ENCODE assay signal across 8 cellular contexts in the genomic region with DNA sequence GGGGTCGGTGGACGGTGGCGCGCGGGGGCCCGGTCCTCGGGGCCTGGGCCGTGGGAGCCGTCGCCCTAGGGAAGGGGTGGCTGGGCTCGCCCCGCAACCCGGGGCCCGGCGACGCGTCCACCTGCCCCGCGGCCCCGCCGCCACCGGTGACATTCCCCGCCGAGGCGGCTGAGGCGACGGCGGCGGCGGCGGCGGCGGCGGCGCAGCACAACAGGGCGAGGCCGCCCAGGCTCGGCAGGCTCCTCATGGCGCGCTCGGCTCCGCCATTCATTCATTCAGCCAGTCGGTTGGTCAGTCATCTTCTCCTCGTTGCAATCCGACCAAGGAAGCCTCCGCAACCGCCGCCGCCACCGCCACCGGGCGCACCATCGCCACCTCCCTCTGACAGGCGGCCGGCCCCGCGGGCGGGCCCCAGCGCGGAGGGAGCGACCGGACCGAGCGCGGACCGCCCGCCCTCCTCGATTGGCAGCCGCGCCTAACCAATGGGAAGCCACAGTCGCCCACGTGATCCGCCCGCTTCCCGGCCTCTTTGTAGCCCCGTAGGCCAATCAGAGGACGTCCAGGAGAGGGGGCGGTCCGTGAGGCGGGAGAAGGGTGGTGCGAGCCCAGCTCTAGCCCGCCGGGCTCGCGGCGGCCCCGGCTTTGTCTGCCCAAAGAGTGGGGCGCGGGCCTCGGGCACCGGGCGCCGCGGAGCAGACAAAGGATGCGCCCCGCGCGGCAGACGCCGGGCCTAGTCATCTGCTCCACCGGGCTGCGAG. TPM values are rescaled to one million over a fixed set of nuclear protein-coding genes. Genes with fewer than 3 reads are reported as not detected.
DNase-seq lines count a peak whose midpoint lies in the region; ATAC-seq and TF ChIP-seq lines count a peak whose summit lies in the region.

Gene MEGF9 (minus strand): TSS at position 383 of the 758 bp plus-strand sequence. CDS start 112 bp downstream, at position 271.

- peak within 1 kb of the TSS; percentile 90 for H3K4me3 Mint-ChIP-seq in CD4-positive, alpha-beta T cell
- peak within 1 kb of the TSS; percentile 84 for H3K4me3 Mint-ChIP-seq in activated CD4-positive, alpha-beta memory T cell treated with anti-CD3 and anti-CD28 coated beads for 36 hours

- no peaks in the 10 kb centered on the region for H3K9me3 Mint-ChIP-seq in CD4-positive, alpha-beta T cell
- H3K9me3 Mint-ChIP-seq in activated CD4-positive, alpha-beta memory T cell treated with anti-CD3 and anti-CD28 coated beads for 36 hours = no peaks in the 10 kb centered on the region

- CTCF ChIA-PET in CD4-positive, alpha-beta T cell (lab: Charles Lee) = interaction anchor here (1.0 to 1.2 kb wide), 2 partner anchors 8 to 94 kb away, joined by 3 to 4 read pairs; no protein-coding TSS in a partner anchor
- CTCF ChIA-PET in activated CD4-positive, alpha-beta memory T cell treated with anti-CD3 and anti-CD28 coated beads for 36 hours (lab: Charles Lee) = interaction anchor here (0.6 to 0.8 kb wide), 2 partner anchors 94 to 346 kb away, joined by 3 to 4 read pairs; no protein-coding TSS in a partner anchor

- WGBS in lower leg skin, 2 donors = 0 to 2% methylated on average over 10 to 35 of the region's 102 CpGs

- POLR2A ChIA-PET in CD4-positive, alpha-beta T cell (lab: Charles Lee) = interaction anchor here (0.6 to 1.3 kb wide), 3 partner anchors 41 to 407 kb away, joined by 4 to 7 read pairs (median 5); partner anchors contain the start of gene FBXW2
- POLR2A ChIA-PET in activated CD4-positive, alpha-beta memory T cell treated with anti-CD3 and anti-CD28 coated beads for 36 hours (lab: Charles Lee) = interaction anchor here (0.7 to 1.3 kb wide), 3 partner anchors 17 to 104 kb away, joined by 3 to 4 read pairs (median 3); partner anchors contain the start of gene FBXW2

- peak within 1 kb of the TSS; percentile 79 to 81 for H3K9ac ChIP-seq in duodenal mucosa (ENCODE audit: low read depth in 1 of 2, low read length in 2 of 2)

- peak within 1 kb of the TSS; percentile 56 for H3K27ac ChIP-seq in CD4-positive, alpha-beta T cell (ENCODE audit: low read depth, low read length)
- H3K27ac ChIP-seq in duodenal mucosa (ENCODE audit: low read depth, low read length) = peak within 1 kb of the TSS; percentile 85

- H3K4me3 ChIP-seq in duodenal mucosa (ENCODE audit: low read depth in 1 of 2, low read length in 2 of 2) (peak within 1 kb of the TSS; percentile 84 to 87), lower leg skin (ENCODE audit: low read depth, poor library complexity, severe bottlenecking) (peak within 1 kb of the TSS; percentile 78)

- TF ChIP-seq CTCF in CD4-positive, alpha-beta T cell (IDR thresholded peaks at IDR 0.05) = no peak
- TF ChIP-seq CTCF in lower leg skin (IDR thresholded peaks at IDR 0.05) = no peak

- H3K36me3 Mint-ChIP-seq in CD4-positive, alpha-beta T cell (ENCODE audit: low read depth) = no peaks in the 10 kb centered on the region
- no peaks in the 10 kb centered on the region for H3K36me3 Mint-ChIP-seq in activated CD4-positive, alpha-beta memory T cell treated with anti-CD3 and anti-CD28 coated beads for 36 hours

- DNase-seq in CD4-positive, alpha-beta T cell = peak; percentile 88 to 95 (median 94)
- peak; percentile 99 for DNase-seq in NCI-H82 (lab: John Stamatoyannopoulos, UW)
- peak; percentile 98 for DNase-seq in activated CD4-positive, alpha-beta memory T cell treated with anti-CD3 and anti-CD28 coated beads for 36 hours
- DNase-seq in lower leg skin (ENCODE audit: low spot score in 2 of 2) = peak; percentile 98 to 100
- DNase-seq in stimulated activated CD4-positive, alpha-beta T cell treated with anti-CD3 and anti-CD28 coated beads, Interleukin-4, amount 100 ng/mL, for 4 hours = peak; percentile 95 to 96

- peak; percentile 93 for ATAC-seq in CD4-positive, alpha-beta T cell (ENCODE audit: poor library complexity)
- ATAC-seq in GM19452 (IDR thresholded peaks at IDR 0.05; ENCODE audit: unreplicated experiment) (peak; percentile 88), HG03575 (IDR thresholded peaks at IDR 0.05; ENCODE audit: extremely low read depth, insufficient number of reproducible peaks, low FRiP score, unreplicated experiment) (peak; percentile 76)

- H3K27me3 Mint-ChIP-seq in CD4-positive, alpha-beta T cell = no peaks in the 10 kb centered on the region
- H3K27me3 Mint-ChIP-seq in activated CD4-positive, alpha-beta memory T cell treated with anti-CD3 and anti-CD28 coated beads for 36 hours = no peaks in the 10 kb centered on the region

- H3K4me1 ChIP-seq in duodenal mucosa (ENCODE audit: control insufficient read depth in 1 of 2, insufficient read depth in 2 of 2, low read length in 2 of 2) = peaks cover 28 to 37% of the 10 kb centered on the region in 2 donors

- H3K27ac Mint-ChIP-seq in CD4-positive, alpha-beta T cell = peak within 1 kb of the TSS; percentile 79
- H3K27ac Mint-ChIP-seq in activated CD4-positive, alpha-beta memory T cell treated with anti-CD3 and anti-CD28 coated beads for 36 hours = peak within 1 kb of the TSS; percentile 65

- peaks cover 39% of the 10 kb centered on the region for H3K4me1 Mint-ChIP-seq in CD4-positive, alpha-beta T cell (ENCODE audit: low read depth)
- peaks cover 31% of the 10 kb centered on the region for H3K4me1 Mint-ChIP-seq in activated CD4-positive, alpha-beta memory T cell treated with anti-CD3 and anti-CD28 coated beads for 36 hours (ENCODE audit: low read depth)

- no peaks in the 10 kb centered on the region for H3K9me3 ChIP-seq in CD4-positive, alpha-beta T cell (ENCODE audit: control insufficient read depth, low read length)
- H3K9me3 ChIP-seq in duodenal mucosa (ENCODE audit: control insufficient read depth in 1 of 2, low read length in 2 of 2) = no peaks in the 10 kb centered on the region

- peak in 1 of 2 donors; percentile 38 for TF ChIP-seq POLR2A in lower leg skin (IDR thresholded peaks at IDR 0.05)

- intact Hi-C loops in CD4-positive, alpha-beta T cell (cut with DNase I, micrococcal nuclease) = loop anchor here (1.0 to 10.0 kb wide), 6 partner anchors 78 to 488 kb away; partner anchors contain the start of genes FBXW2 (in 1 of the 2), PSMD5 (in 1 of the 2) and RAB14 (in 1 of the 2)
- intact Hi-C loops in activated CD4-positive, alpha-beta memory T cell treated with anti-CD3 and anti-CD28 coated beads for 36 hours (cut with micrococcal nuclease) = loop anchor here (1.0 to 2.0 kb wide), 2 partner anchors 95 to 131 kb away; no protein-coding TSS in a partner anchor
- intact Hi-C loops in lower leg skin (cut with DNase I; ENCODE audit: low total_unique reads) = loop anchor here (10.0 kb wide), 1 partner anchor 99 kb away; no protein-coding TSS in a partner anchor

- no peaks in the 10 kb centered on the region for H3K27me3 ChIP-seq in CD4-positive, alpha-beta T cell (ENCODE audit: control insufficient read depth, insufficient read depth, low read length)
- no peaks in the 10 kb centered on the region for H3K27me3 ChIP-seq in duodenal mucosa (ENCODE audit: control insufficient read depth in 1 of 2, insufficient read depth in 2 of 2, low read length in 2 of 2)

- no peaks in the 10 kb centered on the region for H3K36me3 ChIP-seq in duodenal mucosa (ENCODE audit: control insufficient read depth in 1 of 2, insufficient read depth in 2 of 2, low read length in 2 of 2)

RNA-seq across cellular contexts. Expression of gene MEGF9, which starts in this region (rescaled TPM):
- 1 to 10 TPM; 4.0 to 4.5 TPM for total RNA-seq in CD4-positive, alpha-beta T cell
- 1 to 10 TPM; 4.4 to 4.6 TPM for total RNA-seq in activated CD4-positive, alpha-beta memory T cell treated with anti-CD3 and anti-CD28 coated beads for 36 hours
- total RNA-seq in lower leg skin = 10 to 100 TPM; 49.0 to 59.0 (median 57.0) TPM

Comparison
In these comparisons a context has a peak if more than half of its experiments do, and no peak if none do; other contexts are left out.
1. Peak in every context shown above with its lines: DNase-seq, ATAC-seq, H3K4me3 ChIP-seq and H3K27ac ChIP-seq.
2. RNA of gene MEGF9 (total RNA-seq): 49.0 to 59.0 TPM in lower leg skin; 4.4 to 4.6 TPM in activated CD4-positive, alpha-beta memory T cell treated with anti-CD3 and anti-CD28 coated beads for 36 hours and 4.0 to 4.5 TPM in CD4-positive, alpha-beta T cell; every median in the first group is over 4 times any median in the second.